Comparison of ENCODE assay signal across 2 cellular contexts in the genomic region with DNA sequence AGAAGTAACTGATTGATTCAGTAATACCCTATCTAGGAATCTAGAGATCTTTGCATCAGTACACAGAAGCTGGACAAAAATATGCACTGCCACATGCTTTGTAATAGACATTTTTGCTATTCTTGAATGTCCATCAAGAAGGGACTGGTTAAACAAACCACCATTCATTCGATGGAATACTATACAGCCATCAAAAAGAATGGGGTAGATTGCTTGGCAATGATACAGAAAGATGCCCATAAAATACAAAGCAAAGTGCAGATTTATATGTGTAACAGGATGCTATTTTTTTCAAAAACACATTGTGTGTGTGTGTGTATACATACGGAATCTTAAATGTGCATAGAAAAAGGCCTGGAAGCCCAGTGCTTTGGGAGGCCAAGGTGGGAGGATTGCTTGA.
TF ChIP-seq lines count a peak whose summit lies in the region.

No MANE protein-coding gene starts in this region.

TF ChIP-seq in IMR-90, 13 proteins besides CTCF, POLR2A, EP300 and RAD21:
- TF ChIP-seq RFX5 (IDR thresholded peaks at IDR 0.05; ENCODE audit: low read depth, low read length): no peak
- no peak for TF ChIP-seq SMC3 (IDR thresholded peaks at IDR 0.05; ENCODE audit: low read depth, low read length)
- TF ChIP-seq NFE2L2 (IDR thresholded peaks at IDR 0.05; ENCODE audit: low read depth, low read length): no peak
- TF ChIP-seq BHLHE40 (IDR thresholded peaks at IDR 0.05; ENCODE audit: low read depth, low read length): no peak
- TF ChIP-seq CEBPB (IDR thresholded peaks at IDR 0.05; ENCODE audit: low read depth, low read length): no peak
- no peak for TF ChIP-seq USF2 (IDR thresholded peaks at IDR 0.05; ENCODE audit: low read depth, low read length)
- TF ChIP-seq FOS (IDR thresholded peaks at IDR 0.05; ENCODE audit: low read depth, low read length): no peak
- no peak for TF ChIP-seq MAFK (IDR thresholded peaks at IDR 0.05; ENCODE audit: low read depth, low read length)
- TF ChIP-seq MXI1 (IDR thresholded peaks at IDR 0.05; ENCODE audit: borderline replicate concordance, low read depth, low read length): no peak
- no peak for TF ChIP-seq CHD1 (IDR thresholded peaks at IDR 0.05; ENCODE audit: low read depth, low read length)
- no peak for TF ChIP-seq MAZ (IDR thresholded peaks at IDR 0.05; ENCODE audit: borderline replicate concordance, low read depth, low read length)
TF ChIP-seq in IMR-90: peak in this region for 0.

TF ChIP-seq in K562, 482 proteins besides CTCF, POLR2A, EP300 and RAD21 (continues in another document):
- no peak for TF ChIP-seq SPI1 (IDR thresholded peaks at IDR 0.05; ENCODE audit: borderline replicate concordance, low read depth, low read length)
- 0 out of 4 replicates have a peak, but pooled peaks of 1 of the 2 experiments have one; percentile 33 for TF ChIP-seq RCOR1 (IDR thresholded peaks at IDR 0.05; ENCODE audit: borderline replicate concordance in 1 of 2, low read depth in 2 of 2, low read length in 2 of 2)
- TF ChIP-seq FOXK2 (conservative IDR thresholded peaks at IDR 0.05 in 1 of 2, IDR thresholded peaks at IDR 0.05 in 1 of 2; ENCODE audit: low read depth in 2 of 2): no peak
- TF ChIP-seq EZH2 (IDR thresholded peaks at IDR 0.05; ENCODE audit: borderline replicate concordance, low read depth, low read length): no peak
- no peak for TF ChIP-seq NR2F6 (CRISPR knock-in tag; IDR thresholded peaks at IDR 0.05)
- TF ChIP-seq KDM1A (IDR thresholded peaks at IDR 0.05): peak; percentile 33 to 45; a peak in 2 of 4 replicates
- TF ChIP-seq RBM25 (IDR thresholded peaks at IDR 0.05; ENCODE audit: low read depth, low read length, severe bottlenecking): peak; percentile 89
- no peak for TF ChIP-seq SOX6 (IDR thresholded peaks at IDR 0.05)
- no peak for TF ChIP-seq KDM5B (IDR thresholded peaks at IDR 0.05; ENCODE audit: insufficient replicate concordance, low read depth, low read length)
- TF ChIP-seq BRCA1 (IDR thresholded peaks at IDR 0.05): no peak
- no peak for TF ChIP-seq BRCA1 (CRISPR knock-in tag; IDR thresholded peaks at IDR 0.05)
- no peak for TF ChIP-seq SMAD3 (CRISPR knock-in tag; conservative IDR thresholded peaks at IDR 0.05)
- TF ChIP-seq CBX2 (IDR thresholded peaks at IDR 0.05; ENCODE audit: insufficient read depth, low read length, poor library complexity, severe bottlenecking): no peak
- peak; percentile 98 for TF ChIP-seq ZNF146 (CRISPR knock-in tag; IDR thresholded peaks at IDR 0.05; ENCODE audit: unreplicated experiment)
- no peak for TF ChIP-seq CCAR2 (IDR thresholded peaks at IDR 0.05; ENCODE audit: low read depth, low read length)
- no peak for TF ChIP-seq MGA (IDR thresholded peaks at IDR 0.05)
- no peak for TF ChIP-seq ZFP36 (IDR thresholded peaks at IDR 0.05; ENCODE audit: low read depth, low read length, partially characterized antibody)
- TF ChIP-seq NFYB (IDR thresholded peaks at IDR 0.05; ENCODE audit: extremely low read depth, insufficient read length): no peak
- TF ChIP-seq, protein P1, sequence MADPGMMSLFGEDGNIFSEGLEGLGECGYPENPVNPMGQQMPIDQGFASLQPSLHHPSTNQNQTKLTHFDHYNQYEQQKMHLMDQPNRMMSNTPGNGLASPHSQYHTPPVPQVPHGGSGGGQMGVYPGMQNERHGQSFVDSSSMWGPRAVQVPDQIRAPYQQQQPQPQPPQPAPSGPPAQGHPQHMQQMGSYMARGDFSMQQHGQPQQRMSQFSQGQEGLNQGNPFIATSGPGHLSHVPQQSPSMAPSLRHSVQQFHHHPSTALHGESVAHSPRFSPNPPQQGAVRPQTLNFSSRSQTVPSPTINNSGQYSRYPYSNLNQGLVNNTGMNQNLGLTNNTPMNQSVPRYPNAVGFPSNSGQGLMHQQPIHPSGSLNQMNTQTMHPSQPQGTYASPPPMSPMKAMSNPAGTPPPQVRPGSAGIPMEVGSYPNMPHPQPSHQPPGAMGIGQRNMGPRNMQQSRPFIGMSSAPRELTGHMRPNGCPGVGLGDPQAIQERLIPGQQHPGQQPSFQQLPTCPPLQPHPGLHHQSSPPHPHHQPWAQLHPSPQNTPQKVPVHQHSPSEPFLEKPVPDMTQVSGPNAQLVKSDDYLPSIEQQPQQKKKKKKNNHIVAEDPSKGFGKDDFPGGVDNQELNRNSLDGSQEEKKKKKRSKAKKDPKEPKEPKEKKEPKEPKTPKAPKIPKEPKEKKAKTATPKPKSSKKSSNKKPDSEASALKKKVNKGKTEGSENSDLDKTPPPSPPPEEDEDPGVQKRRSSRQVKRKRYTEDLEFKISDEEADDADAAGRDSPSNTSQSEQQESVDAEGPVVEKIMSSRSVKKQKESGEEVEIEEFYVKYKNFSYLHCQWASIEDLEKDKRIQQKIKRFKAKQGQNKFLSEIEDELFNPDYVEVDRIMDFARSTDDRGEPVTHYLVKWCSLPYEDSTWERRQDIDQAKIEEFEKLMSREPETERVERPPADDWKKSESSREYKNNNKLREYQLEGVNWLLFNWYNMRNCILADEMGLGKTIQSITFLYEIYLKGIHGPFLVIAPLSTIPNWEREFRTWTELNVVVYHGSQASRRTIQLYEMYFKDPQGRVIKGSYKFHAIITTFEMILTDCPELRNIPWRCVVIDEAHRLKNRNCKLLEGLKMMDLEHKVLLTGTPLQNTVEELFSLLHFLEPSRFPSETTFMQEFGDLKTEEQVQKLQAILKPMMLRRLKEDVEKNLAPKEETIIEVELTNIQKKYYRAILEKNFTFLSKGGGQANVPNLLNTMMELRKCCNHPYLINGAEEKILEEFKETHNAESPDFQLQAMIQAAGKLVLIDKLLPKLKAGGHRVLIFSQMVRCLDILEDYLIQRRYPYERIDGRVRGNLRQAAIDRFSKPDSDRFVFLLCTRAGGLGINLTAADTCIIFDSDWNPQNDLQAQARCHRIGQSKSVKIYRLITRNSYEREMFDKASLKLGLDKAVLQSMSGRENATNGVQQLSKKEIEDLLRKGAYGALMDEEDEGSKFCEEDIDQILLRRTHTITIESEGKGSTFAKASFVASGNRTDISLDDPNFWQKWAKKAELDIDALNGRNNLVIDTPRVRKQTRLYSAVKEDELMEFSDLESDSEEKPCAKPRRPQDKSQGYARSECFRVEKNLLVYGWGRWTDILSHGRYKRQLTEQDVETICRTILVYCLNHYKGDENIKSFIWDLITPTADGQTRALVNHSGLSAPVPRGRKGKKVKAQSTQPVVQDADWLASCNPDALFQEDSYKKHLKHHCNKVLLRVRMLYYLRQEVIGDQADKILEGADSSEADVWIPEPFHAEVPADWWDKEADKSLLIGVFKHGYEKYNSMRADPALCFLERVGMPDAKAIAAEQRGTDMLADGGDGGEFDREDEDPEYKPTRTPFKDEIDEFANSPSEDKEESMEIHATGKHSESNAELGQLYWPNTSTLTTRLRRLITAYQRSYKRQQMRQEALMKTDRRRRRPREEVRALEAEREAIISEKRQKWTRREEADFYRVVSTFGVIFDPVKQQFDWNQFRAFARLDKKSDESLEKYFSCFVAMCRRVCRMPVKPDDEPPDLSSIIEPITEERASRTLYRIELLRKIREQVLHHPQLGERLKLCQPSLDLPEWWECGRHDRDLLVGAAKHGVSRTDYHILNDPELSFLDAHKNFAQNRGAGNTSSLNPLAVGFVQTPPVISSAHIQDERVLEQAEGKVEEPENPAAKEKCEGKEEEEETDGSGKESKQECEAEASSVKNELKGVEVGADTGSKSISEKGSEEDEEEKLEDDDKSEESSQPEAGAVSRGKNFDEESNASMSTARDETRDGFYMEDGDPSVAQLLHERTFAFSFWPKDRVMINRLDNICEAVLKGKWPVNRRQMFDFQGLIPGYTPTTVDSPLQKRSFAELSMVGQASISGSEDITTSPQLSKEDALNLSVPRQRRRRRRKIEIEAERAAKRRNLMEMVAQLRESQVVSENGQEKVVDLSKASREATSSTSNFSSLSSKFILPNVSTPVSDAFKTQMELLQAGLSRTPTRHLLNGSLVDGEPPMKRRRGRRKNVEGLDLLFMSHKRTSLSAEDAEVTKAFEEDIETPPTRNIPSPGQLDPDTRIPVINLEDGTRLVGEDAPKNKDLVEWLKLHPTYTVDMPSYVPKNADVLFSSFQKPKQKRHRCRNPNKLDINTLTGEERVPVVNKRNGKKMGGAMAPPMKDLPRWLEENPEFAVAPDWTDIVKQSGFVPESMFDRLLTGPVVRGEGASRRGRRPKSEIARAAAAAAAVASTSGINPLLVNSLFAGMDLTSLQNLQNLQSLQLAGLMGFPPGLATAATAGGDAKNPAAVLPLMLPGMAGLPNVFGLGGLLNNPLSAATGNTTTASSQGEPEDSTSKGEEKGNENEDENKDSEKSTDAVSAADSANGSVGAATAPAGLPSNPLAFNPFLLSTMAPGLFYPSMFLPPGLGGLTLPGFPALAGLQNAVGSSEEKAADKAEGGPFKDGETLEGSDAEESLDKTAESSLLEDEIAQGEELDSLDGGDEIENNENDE (IDR thresholded peaks at IDR 0.05; ENCODE audit: low read depth, low read length): no peak
- no peak for TF ChIP-seq ZFP91 (CRISPR knock-in tag; IDR thresholded peaks at IDR 0.05)
